8 cellular contexts compared by ENCODE assay signal in the genomic region with DNA sequence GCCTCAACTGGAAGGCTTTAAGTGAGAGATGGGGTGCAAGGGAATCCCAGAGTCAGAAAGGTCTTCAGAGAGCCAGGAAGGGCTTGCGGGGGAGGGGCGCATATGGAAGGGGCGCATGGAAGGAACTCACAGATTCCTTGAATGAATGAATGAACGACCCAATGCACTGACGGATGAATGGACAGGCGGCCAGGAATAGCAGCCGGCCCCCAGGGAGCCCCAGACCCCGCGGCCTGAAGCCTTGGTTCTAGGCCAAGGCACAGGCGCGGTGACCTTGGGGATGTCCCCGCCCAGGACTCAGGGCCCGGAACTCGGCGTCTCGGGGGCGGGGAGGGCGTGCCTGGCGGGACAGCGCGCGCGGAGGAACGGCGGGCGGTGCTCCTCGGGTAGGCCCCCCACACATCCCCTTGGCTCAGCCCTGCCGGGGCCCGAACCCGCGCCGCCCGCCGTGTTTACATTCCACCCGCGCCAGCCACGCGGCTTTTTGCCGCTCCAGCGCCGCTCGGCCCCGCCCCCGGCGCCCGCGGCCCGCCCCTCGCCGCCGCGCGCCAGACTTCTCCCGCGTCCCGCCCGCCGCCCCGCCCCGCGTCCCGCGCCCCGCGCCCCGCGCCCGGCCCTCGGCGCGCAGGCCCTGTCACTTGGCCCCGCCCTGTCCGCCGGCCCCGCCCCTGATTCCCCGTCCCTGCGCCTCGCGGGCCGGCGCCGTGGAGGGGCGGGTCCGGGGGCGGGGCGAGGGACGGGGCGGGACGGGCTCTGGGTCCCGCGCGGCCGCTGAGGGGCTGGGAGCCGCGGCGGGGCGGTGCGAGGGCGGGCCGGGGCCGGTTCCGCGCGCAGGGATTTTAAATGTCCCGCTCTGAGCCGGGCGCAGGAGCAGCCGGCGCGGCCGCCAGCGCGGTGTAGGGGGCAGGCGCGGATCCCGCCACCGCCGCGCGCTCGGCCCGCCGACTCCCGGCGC. TPM values are rescaled to one million over a fixed set of nuclear protein-coding genes. Genes with fewer than 3 reads are reported as not detected.
DNase-seq lines count a peak whose midpoint lies in the region; ATAC-seq and TF ChIP-seq lines count a peak whose summit lies in the region.

A gene (plus strand): TSS at position 867 of the 955 bp plus-strand sequence. CDS start 565 bp downstream, outside the sequence.

- H3K27me3 ChIP-seq in Peyer's patch: no peaks in the 10 kb centered on the region
- no peaks in the 10 kb centered on the region for H3K27me3 ChIP-seq in naive thymus-derived CD4-positive, alpha-beta T cell (ENCODE audit: control insufficient read depth in 2 of 2, insufficient read depth in 2 of 2, low read length in 2 of 2)

- H3K4me1 Mint-ChIP-seq in activated T-cell treated with anti-CD3 and anti-CD28 coated beads, Interleukin-2, amount 50 U/mL, for 72 hours (ENCODE audit: low read depth): peaks cover 27% of the 10 kb centered on the region
- H3K4me1 Mint-ChIP-seq in naive thymus-derived CD4-positive, alpha-beta T cell: peaks cover 0 to 36% (median 11%) of the 10 kb centered on the region in 7 donors
- H3K4me1 Mint-ChIP-seq in stimulated activated effector memory CD8-positive, alpha-beta T cell treated with anti-CD3 and anti-CD28 coated beads, Interleukin-12 subunit alpha, Interleukin-12 subunit beta, amount 100 ng/mL, for 72 hours: peaks cover 15% of the 10 kb centered on the region

- H3K27me3 Mint-ChIP-seq in activated T-cell treated with anti-CD3 and anti-CD28 coated beads, Interleukin-2, amount 50 U/mL, for 72 hours (ENCODE audit: low read depth): no peaks in the 10 kb centered on the region
- no peaks in the 10 kb centered on the region for H3K27me3 Mint-ChIP-seq in naive thymus-derived CD4-positive, alpha-beta T cell

- DNase-seq in DMS53 (lab: John Stamatoyannopoulos, UW) (peak; percentile 89), Peyer's patch (peak; percentile 94 to 98 (median 97)), fibroblast of gingiva (ENCODE audit: low read depth) (peak; percentile 83)
- DNase-seq in activated T-cell treated with anti-CD3 and anti-CD28 coated beads, Interleukin-2, amount 50 U/mL, for 72 hours: peak; percentile 96 to 97
- DNase-seq in naive thymus-derived CD4-positive, alpha-beta T cell: peak; percentile 85 to 98 (median 91)
- DNase-seq in stimulated activated effector memory CD8-positive, alpha-beta T cell treated with anti-CD3 and anti-CD28 coated beads, Interleukin-12 subunit alpha, Interleukin-12 subunit beta, amount 100 ng/mL, for 72 hours (ENCODE audit: low spot score in 2 of 2): peak; percentile 87 to 92

- peak within 1 kb of the TSS; percentile 61 to 84 (median 74) for H3K4me3 ChIP-seq in Peyer's patch
- H3K4me3 ChIP-seq in naive thymus-derived CD4-positive, alpha-beta T cell (ENCODE audit: low read length): peak within 1 kb of the TSS; percentile 48

- intact Hi-C loops in naive thymus-derived CD4-positive, alpha-beta T cell (cut with micrococcal nuclease): loop anchor here (1.0 to 2.0 kb wide), 8 partner anchors 20 to 205 kb away; a partner anchor contains a TSS

- peaks cover 0 to 5% (median 0%) of the 10 kb centered on the region in 4 donors for H3K4me1 ChIP-seq in Peyer's patch
- no peaks in the 10 kb centered on the region for H3K4me1 ChIP-seq in naive thymus-derived CD4-positive, alpha-beta T cell (ENCODE audit: control insufficient read depth in 2 of 2, insufficient read depth in 2 of 2, low read length in 2 of 2)

- no peak for TF ChIP-seq EP300 in Ishikawa (IDR thresholded peaks at IDR 0.05; ENCODE audit: borderline replicate concordance)

- POLR2A ChIA-PET in naive thymus-derived CD4-positive, alpha-beta T cell (lab: Charles Lee): interaction anchor here (1.5 to 3.5 kb wide), 2 partner anchors 33 to 205 kb away, joined by 4 to 28 read pairs; a partner anchor contains a TSS

- no peaks in the 10 kb centered on the region for H3K9me3 Mint-ChIP-seq in activated T-cell treated with anti-CD3 and anti-CD28 coated beads, Interleukin-2, amount 50 U/mL, for 72 hours
- H3K9me3 Mint-ChIP-seq in naive thymus-derived CD4-positive, alpha-beta T cell: peaks cover 0 to 3% (median 0%) of the 10 kb centered on the region in 11 donors
- no peaks in the 10 kb centered on the region for H3K9me3 Mint-ChIP-seq in stimulated activated effector memory CD8-positive, alpha-beta T cell treated with anti-CD3 and anti-CD28 coated beads, Interleukin-12 subunit alpha, Interleukin-12 subunit beta, amount 100 ng/mL, for 72 hours

- H3K27ac ChIP-seq in Peyer's patch: peak within 1 kb of the TSS; percentile 68 to 77 (median 74)
- H3K27ac ChIP-seq in naive thymus-derived CD4-positive, alpha-beta T cell (ENCODE audit: low read depth, low read length): peak within 1 kb of the TSS; percentile 69

- peak within 1 kb of the TSS; percentile 90 to 94 for H3K4me3 Mint-ChIP-seq in activated T-cell treated with anti-CD3 and anti-CD28 coated beads, Interleukin-2, amount 50 U/mL, for 72 hours
- peak within 1 kb of the TSS; percentile 83 to 96 (median 90) for H3K4me3 Mint-ChIP-seq in naive thymus-derived CD4-positive, alpha-beta T cell
- H3K4me3 Mint-ChIP-seq in stimulated activated effector memory CD8-positive, alpha-beta T cell treated with anti-CD3 and anti-CD28 coated beads, Interleukin-12 subunit alpha, Interleukin-12 subunit beta, amount 100 ng/mL, for 72 hours: peak within 1 kb of the TSS; percentile 78

- H3K36me3 ChIP-seq in Peyer's patch: no peaks in the 10 kb centered on the region
- H3K36me3 ChIP-seq in naive thymus-derived CD4-positive, alpha-beta T cell (ENCODE audit: control insufficient read depth in 2 of 3, insufficient read depth in 3 of 3, low read length in 3 of 3): no peaks in the 10 kb centered on the region

- peaks cover 4 to 10% of the 10 kb centered on the region in 2 donors for H3K36me3 Mint-ChIP-seq in activated T-cell treated with anti-CD3 and anti-CD28 coated beads, Interleukin-2, amount 50 U/mL, for 72 hours (ENCODE audit: insufficient read depth in 2 of 2)
- peaks cover 0 to 11% (median 0%) of the 10 kb centered on the region in 5 donors for H3K36me3 Mint-ChIP-seq in naive thymus-derived CD4-positive, alpha-beta T cell
- peaks cover 5% of the 10 kb centered on the region for H3K36me3 Mint-ChIP-seq in stimulated activated effector memory CD8-positive, alpha-beta T cell treated with anti-CD3 and anti-CD28 coated beads, Interleukin-12 subunit alpha, Interleukin-12 subunit beta, amount 100 ng/mL, for 72 hours

- TF ChIP-seq RAD21 in Ishikawa (IDR thresholded peaks at IDR 0.05; ENCODE audit: low read depth): no peak

- CTCF ChIA-PET in naive thymus-derived CD4-positive, alpha-beta T cell (lab: Charles Lee): interaction anchor here (0.6 kb wide), 1 partner anchor 183 kb away, joined by 3 read pairs; no protein-coding TSS in a partner anchor

- TF ChIP-seq POLR2A in Peyer's patch (IDR thresholded peaks at IDR 0.05): peak in 1 of 2 donors; percentile 29

- no peaks in the 10 kb centered on the region for H3K9me3 ChIP-seq in Peyer's patch
- H3K9me3 ChIP-seq in naive thymus-derived CD4-positive, alpha-beta T cell (ENCODE audit: control insufficient read depth in 2 of 3, low read length in 3 of 3): no peaks in the 10 kb centered on the region

- peak; percentile 74 for ATAC-seq in GM21529 (IDR thresholded peaks at IDR 0.05; ENCODE audit: unreplicated experiment)
- ATAC-seq in activated T-cell treated with anti-CD3 and anti-CD28 coated beads, Interleukin-2, amount 50 U/mL, for 72 hours (replicated peaks in 1 of 2): peak; percentile 90 to 93
- peak; percentile 98 for ATAC-seq in naive thymus-derived CD4-positive, alpha-beta T cell
- peak; percentile 94 for ATAC-seq in stimulated activated effector memory CD8-positive, alpha-beta T cell treated with anti-CD3 and anti-CD28 coated beads, Interleukin-12 subunit alpha, Interleukin-12 subunit beta, amount 100 ng/mL, for 72 hours

- TF ChIP-seq CTCF in Peyer's patch (IDR thresholded peaks at IDR 0.05): no peak

- peak within 1 kb of the TSS; percentile 88 for H3K27ac Mint-ChIP-seq in activated T-cell treated with anti-CD3 and anti-CD28 coated beads, Interleukin-2, amount 50 U/mL, for 72 hours
- H3K27ac Mint-ChIP-seq in naive thymus-derived CD4-positive, alpha-beta T cell: peak within 1 kb of the TSS; percentile 56 to 94 (median 85)
- peak within 1 kb of the TSS; percentile 90 for H3K27ac Mint-ChIP-seq in stimulated activated effector memory CD8-positive, alpha-beta T cell treated with anti-CD3 and anti-CD28 coated beads, Interleukin-12 subunit alpha, Interleukin-12 subunit beta, amount 100 ng/mL, for 72 hours

TF ChIP-seq in Ishikawa, 13 proteins besides CTCF, POLR2A, EP300 and RAD21:
- TF ChIP-seq TCF12 (IDR thresholded peaks at IDR 0.05; ENCODE audit: low read depth) (0 out of 2 replicates have a peak, but pooled peaks have one; percentile 6), NFIC (IDR thresholded peaks at IDR 0.05) (peak; percentile 27; the same call in 1 of the 2 replicates), EGR1 (IDR thresholded peaks at IDR 0.05) (0 out of 2 replicates have a peak, but pooled peaks have one; percentile 26), TEAD4 (IDR thresholded peaks at IDR 0.05) (no peak; the same call in 1 of the 2 replicates)
- TF ChIP-seq, protein P1, sequence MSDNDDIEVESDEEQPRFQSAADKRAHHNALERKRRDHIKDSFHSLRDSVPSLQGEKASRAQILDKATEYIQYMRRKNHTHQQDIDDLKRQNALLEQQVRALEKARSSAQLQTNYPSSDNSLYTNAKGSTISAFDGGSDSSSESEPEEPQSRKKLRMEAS (IDR thresholded peaks at IDR 0.05): peak; percentile 84

RNA-seq across cellular contexts. Expression of the gene that starts here (rescaled TPM):
- 1 to 10 TPM; 1.8 to 5.9 (median 2.2) TPM for total RNA-seq in Peyer's patch
- 10 to 100 TPM; 39.3 to 41.9 TPM for total RNA-seq in activated T-cell treated with anti-CD3 and anti-CD28 coated beads, Interleukin-2, amount 50 U/mL, for 72 hours
- total RNA-seq in naive thymus-derived CD4-positive, alpha-beta T cell: 10 to 100 TPM in 1 of 5 experiments, 1 to 10 TPM in 4; 5.3 to 36.1 (median 6.6) TPM
- 1 to 10 TPM; 1.9 to 2.6 TPM for polyA plus RNA-seq in naive thymus-derived CD4-positive, alpha-beta T cell

Comparison
In these comparisons a context has a peak if more than half of its experiments do, and no peak if none do; other contexts are left out.
1. Peak in every context shown above with its lines: DNase-seq, ATAC-seq, H3K4me3 ChIP-seq and H3K27ac ChIP-seq.